ENCODE assay signal across 8 cellular contexts in the genomic region with DNA sequence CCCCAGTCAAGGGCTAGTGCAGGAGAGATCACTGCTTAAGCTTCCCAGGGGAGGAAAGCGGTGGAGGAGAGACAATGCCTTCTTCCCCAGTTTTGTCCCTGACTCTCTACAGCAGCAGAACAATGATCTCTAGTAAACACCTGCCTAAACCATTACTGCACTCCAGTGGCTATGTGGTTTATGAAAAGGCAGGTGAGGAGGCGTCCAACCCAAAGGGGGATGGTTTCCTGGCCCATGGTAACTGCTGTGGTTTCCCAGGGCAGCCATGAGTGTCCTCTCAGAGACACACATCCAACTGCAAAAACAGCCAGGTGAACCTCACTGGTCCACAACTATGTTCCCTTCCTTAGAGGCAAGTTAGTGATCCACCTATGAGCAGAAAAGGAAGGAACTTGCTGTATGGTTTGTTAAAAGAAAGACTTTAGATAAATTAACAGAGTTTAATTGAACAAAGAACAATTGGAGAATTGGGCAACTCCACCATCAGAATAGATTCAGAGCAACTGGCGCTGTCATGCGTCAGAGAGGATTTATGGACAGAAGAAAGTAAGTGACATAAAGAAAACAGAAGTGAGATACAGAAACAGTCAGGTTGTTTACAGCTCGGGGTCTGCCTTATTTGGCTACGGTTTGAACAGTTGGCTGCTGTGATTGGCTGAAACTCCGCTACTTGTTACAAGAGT. TPM values are rescaled to one million over a fixed set of nuclear protein-coding genes. Genes with fewer than 3 reads are reported as not detected.
DNase-seq lines count a peak whose midpoint lies in the region; ATAC-seq and TF ChIP-seq lines count a peak whose summit lies in the region.

No MANE protein-coding gene starts in this region.

- peak overlapping the region; percentile 2 for H3K27ac Mint-ChIP-seq in activated T-cell treated with anti-CD3 and anti-CD28 coated beads, Interleukin-2, amount 50 U/mL, for 24 hours

- peak; percentile 50 for ATAC-seq in HG02763 (IDR thresholded peaks at IDR 0.05; ENCODE audit: unreplicated experiment)
- no peak for ATAC-seq in right lobe of liver

- no peak overlapping the region for H3K27ac ChIP-seq in right lobe of liver

- H3K36me3 ChIP-seq in right lobe of liver, result no peaks in the 10 kb centered on the region

- 62% methylated on average over 7 of the region's 7 CpGs for WGBS in right lobe of liver (ENCODE audit: insufficient coverage, low coverage, low lambda C conversion rate, missing lambda C conversion rate)

- peaks cover 0 to 20% (median 9%) of the 10 kb centered on the region in 4 donors for H3K4me1 ChIP-seq in right lobe of liver

- H3K9me3 ChIP-seq in right lobe of liver, result no peaks in the 10 kb centered on the region

- H3K4me3 ChIP-seq in right lobe of liver, result no peak overlapping the region

- DNase-seq in activated T-cell treated with anti-CD3 and anti-CD28 coated beads, Interleukin-2, amount 50 U/mL, for 24 hours, result no peak
- no peak for DNase-seq in activated T-cell treated with anti-CD3 and anti-CD28 coated beads, Interleukin-2, amount 50 U/mL, for 1 hour
- peak; percentile 94 for DNase-seq in NCI-H187 treated with DMSO at 0.1 percent for 48 hours (lab: John Stamatoyannopoulos, UW)
- peak; percentile 26 for DNase-seq in islet precursor cell
- DNase-seq in effector CD4-positive, alpha-beta T cell, result no peak
- DNase-seq in right lobe of liver, result no peak
- DNase-seq in NCI-H2227 treated with DMSO at 0.1 percent for 48 hours (lab: John Stamatoyannopoulos, UW), result no peak

- no peaks in the 10 kb centered on the region for H3K36me3 Mint-ChIP-seq in activated T-cell treated with anti-CD3 and anti-CD28 coated beads, Interleukin-2, amount 50 U/mL, for 24 hours (ENCODE audit: low read depth)

- TF ChIP-seq CTCF in right lobe of liver (IDR thresholded peaks at IDR 0.05), result no peak

- no peak overlapping the region for H3K4me3 Mint-ChIP-seq in activated T-cell treated with anti-CD3 and anti-CD28 coated beads, Interleukin-2, amount 50 U/mL, for 24 hours

- intact Hi-C loops in right lobe of liver (cut with DNase I), result no loop called here

- no peaks in the 10 kb centered on the region for H3K9me3 Mint-ChIP-seq in activated T-cell treated with anti-CD3 and anti-CD28 coated beads, Interleukin-2, amount 50 U/mL, for 24 hours

- TF ChIP-seq POLR2A in right lobe of liver (IDR thresholded peaks at IDR 0.05), result no peak

- no peaks in the 10 kb centered on the region for H3K27me3 ChIP-seq in right lobe of liver

- H3K4me1 Mint-ChIP-seq in activated T-cell treated with anti-CD3 and anti-CD28 coated beads, Interleukin-2, amount 50 U/mL, for 24 hours (ENCODE audit: low read depth), result peaks cover 66% of the 10 kb centered on the region

- H3K27me3 Mint-ChIP-seq in activated T-cell treated with anti-CD3 and anti-CD28 coated beads, Interleukin-2, amount 50 U/mL, for 24 hours, result no peaks in the 10 kb centered on the region

RNA-seq across cellular contexts. Expression of gene TTC39C, which starts 4.8 kb away (rescaled TPM):
- 100 to 1,000 TPM in 2 of 6 experiments, 10 to 100 TPM in 4; 61.9 to 167 (median 84.4) TPM for total RNA-seq in right lobe of liver

Comparison
In these comparisons a context has a peak if more than half of its experiments do, and no peak if none do; other contexts are left out.
1. DNase-seq: peak in NCI-H187 treated with DMSO at 0.1 percent for 48 hours (single experiment) and islet precursor cell (single experiment); none in activated T-cell treated with anti-CD3 and anti-CD28 coated beads, Interleukin-2, amount 50 U/mL, for 24 hours (single experiment), activated T-cell treated with anti-CD3 and anti-CD28 coated beads, Interleukin-2, amount 50 U/mL, for 1 hour (single experiment), effector CD4-positive, alpha-beta T cell (single experiment), right lobe of liver (0 of 3) and NCI-H2227 treated with DMSO at 0.1 percent for 48 hours (single experiment).